ENCODE assay signal across 16 cellular contexts in genomic region chr5:160675988-160676387, GRCh38.
DNase-seq lines count a peak whose midpoint lies in the region; ATAC-seq and TF ChIP-seq lines count a peak whose summit lies in the region.
"Had no signal": no experiment of that assay in that cellular context is flagged by ENCODE, and none has a peak within 500 bp of the region (broad histone marks: within the 10 kb centered on the region; RNA-seq: fewer than 3 reads in every experiment).

No MANE protein-coding gene starts in this region.

- H3K27ac ChIP-seq in OCI-LY3 (ENCODE audit: low read length): no peak overlapping the region
- H3K27ac ChIP-seq: body of pancreas, skin epidermis had no signal

- no peaks in the 10 kb centered on the region for H3K36me3 ChIP-seq in OCI-LY3 (replicated peaks; ENCODE audit: low read depth, low read length)
- no peaks in the 10 kb centered on the region for H3K36me3 ChIP-seq in mucosa of descending colon (ENCODE audit: low read depth)

- intact Hi-C loops in mucosa of descending colon (cut with DNase I, micrococcal nuclease): no loop called here

- H3K9me3 ChIP-seq in OCI-LY3 (ENCODE audit: insufficient read depth, low read length) (no peaks in the 10 kb centered on the region), mucosa of descending colon (no peaks in the 10 kb centered on the region)
- H3K9me3 ChIP-seq: body of pancreas had no signal

- peak; percentile 42 for TF ChIP-seq CTCF in GM13977 (IDR thresholded peaks at IDR 0.05; ENCODE audit: extremely low read depth, insufficient read depth, missing control alignments)
- TF ChIP-seq CTCF in OCI-LY3 (IDR thresholded peaks at IDR 0.05; ENCODE audit: low read depth, low read length): peak; percentile 33
- TF ChIP-seq CTCF in mucosa of descending colon (IDR thresholded peaks at IDR 0.05): no peak

- H3K4me1 ChIP-seq in OCI-LY3 (ENCODE audit: low read length) (no peaks in the 10 kb centered on the region), mucosa of descending colon (ENCODE audit: low read depth) (peaks cover 15% of the 10 kb centered on the region)

- H4K20me1 ChIP-seq in OCI-LY3 (ENCODE audit: insufficient read depth, low read length): no peaks in the 10 kb centered on the region

- no peaks in the 10 kb centered on the region for H3K79me2 ChIP-seq in OCI-LY3 (ENCODE audit: low read length)

- in situ Hi-C loops in GM13977 (cut with MboI; ENCODE audit: low pct_unique_long_range_greater_than_20kb, low sequenced_read_pairs, unreplicated experiment): no loop called here

- no peaks in the 10 kb centered on the region for H3K27me3 ChIP-seq in OCI-LY3 (ENCODE audit: low read depth, low read length)
- H3K27me3 ChIP-seq: body of pancreas had no signal

- ATAC-seq in HG02610 (IDR thresholded peaks at IDR 0.05; ENCODE audit: unreplicated experiment): peak; percentile 44
- ATAC-seq in mucosa of descending colon: peak; percentile 41
- ATAC-seq in HG03439 (IDR thresholded peaks at IDR 0.05; ENCODE audit: unreplicated experiment): no peak
- ATAC-seq: activated CD8-positive, alpha-beta T cell treated with anti-CD3 and anti-CD28 coated beads for 36 hours; body of pancreas had no signal

- DNase-seq in GM13977 (ENCODE audit: low spot score): no peak
- DNase-seq in mucosa of descending colon: no peak
- no peak for DNase-seq in activated CD4-positive, alpha-beta T cell treated with anti-CD3 and anti-CD28 coated beads for 48 hours
- DNase-seq in NCI-H345 treated with DMSO at 0.1 percent for 48 hours (lab: John Stamatoyannopoulos, UW; ENCODE audit: unreplicated experiment): no peak
- DNase-seq: activated CD8-positive, alpha-beta T cell treated with anti-CD3 and anti-CD28 coated beads for 36 hours; activated gamma-delta T cell; body of pancreas; CD4-positive, alpha-beta memory T cell; effector CD8-positive, alpha-beta T cell; GDM1; NCI-H1092; NCI-H510A had no signal

- no peak overlapping the region for H3K4me2 ChIP-seq in OCI-LY3 (ENCODE audit: low read length)

- H3K4me3 ChIP-seq in OCI-LY3 (ENCODE audit: low read length) (no peak overlapping the region), mucosa of descending colon (no peak overlapping the region)
- H3K4me3 ChIP-seq: body of pancreas, skin epidermis had no signal

- no peak overlapping the region for H2AFZ ChIP-seq in OCI-LY3 (ENCODE audit: low read depth, low read length)

- H3K9ac ChIP-seq in OCI-LY3 (ENCODE audit: low read length): no peak overlapping the region
